ENCODE assay signal across 1 cellular context in genomic region chr16:12758031-12758669, GRCh38.
TF ChIP-seq lines count a peak whose summit lies in the region.

No MANE protein-coding gene starts in this region.

TF ChIP-seq in K562, 482 proteins besides CTCF, POLR2A, EP300 and RAD21 (continued from another document and continues in another):
- TF ChIP-seq HINFP (tag; conservative IDR thresholded peaks at IDR 0.05; ENCODE audit: low read depth): no peak
- TF ChIP-seq TARDBP (IDR thresholded peaks at IDR 0.05): no peak
- TF ChIP-seq SMAD1 (IDR thresholded peaks at IDR 0.05; ENCODE audit: low read depth, low read length, partially characterized antibody): no peak
- no peak for TF ChIP-seq EP400 (IDR thresholded peaks at IDR 0.05)
- no peak for TF ChIP-seq NR4A1 (CRISPR knock-in tag; IDR thresholded peaks at IDR 0.05)
- no peak for TF ChIP-seq NR4A1 (tag; IDR thresholded peaks at IDR 0.05)
- TF ChIP-seq ZBTB34 (CRISPR knock-in tag; IDR thresholded peaks at IDR 0.05): no peak
- TF ChIP-seq MIER1 (IDR thresholded peaks at IDR 0.05; ENCODE audit: low read depth): no peak
- no peak for TF ChIP-seq NCOA6 (IDR thresholded peaks at IDR 0.05)
- TF ChIP-seq ATF6 (CRISPR knock-in tag; IDR thresholded peaks at IDR 0.05): no peak
- no peak for TF ChIP-seq HES1 (IDR thresholded peaks at IDR 0.05; ENCODE audit: low read depth)
- TF ChIP-seq ETS1 (conservative IDR thresholded peaks at IDR 0.05; ENCODE audit: control insufficient read depth, low read depth, low read length): no peak
- no peak for TF ChIP-seq SNRNP70 (optimal IDR thresholded peaks at IDR 0.05; ENCODE audit: low read depth, low read length)
- TF ChIP-seq XRCC3 (IDR thresholded peaks at IDR 0.05): no peak
- TF ChIP-seq GATA2 (CRISPR knock-in tag; IDR thresholded peaks at IDR 0.05): no peak
- TF ChIP-seq ZZZ3 (IDR thresholded peaks at IDR 0.05): no peak
- no peak for TF ChIP-seq NCOA1 (IDR thresholded peaks at IDR 0.05; ENCODE audit: low read depth)
- TF ChIP-seq CREM (IDR thresholded peaks at IDR 0.05; ENCODE audit: low read depth): peak; percentile 31; the same call in 1 of the 2 replicates
- TF ChIP-seq PHTF2 (CRISPR knock-in tag; IDR thresholded peaks at IDR 0.05): no peak
- no peak for TF ChIP-seq ZNF444 (CRISPR knock-in tag; IDR thresholded peaks at IDR 0.05)
- TF ChIP-seq TAF15 (IDR thresholded peaks at IDR 0.05; ENCODE audit: low read depth, low read length): no peak
- no peak for TF ChIP-seq ZNF589 (CRISPR knock-in tag; IDR thresholded peaks at IDR 0.05; ENCODE audit: low read depth)
- no peak for TF ChIP-seq BRF2 (IDR thresholded peaks at IDR 0.05; ENCODE audit: borderline replicate concordance, insufficient read depth, insufficient read length)
- no peak for TF ChIP-seq RBM22 (IDR thresholded peaks at IDR 0.05; ENCODE audit: low read depth, low read length, poor library complexity, severe bottlenecking)
- no peak for TF ChIP-seq PURB (CRISPR knock-in tag; IDR thresholded peaks at IDR 0.05; ENCODE audit: low read depth)
- peak; percentile 52 for TF ChIP-seq ARID1B (IDR thresholded peaks at IDR 0.05)
- TF ChIP-seq DLX4 (CRISPR knock-in tag; IDR thresholded peaks at IDR 0.05): no peak
- no peak for TF ChIP-seq ZNF76 (CRISPR knock-in tag; IDR thresholded peaks at IDR 0.05; ENCODE audit: borderline replicate concordance)
- no peak for TF ChIP-seq ZNF740 (CRISPR knock-in tag; IDR thresholded peaks at IDR 0.05)
- TF ChIP-seq ZNF740 (tag; IDR thresholded peaks at IDR 0.05): no peak
- TF ChIP-seq HMBOX1 (IDR thresholded peaks at IDR 0.05): no peak
- no peak for TF ChIP-seq CHD4 (IDR thresholded peaks at IDR 0.05; ENCODE audit: insufficient read depth, insufficient replicate concordance, low read depth, low read length, poor library complexity, severe bottlenecking)
- TF ChIP-seq L3MBTL2 (IDR thresholded peaks at IDR 0.05): 0 out of 2 replicates have a peak, but pooled peaks have one; percentile 8
- no peak for TF ChIP-seq ZNF282 (CRISPR knock-in tag; IDR thresholded peaks at IDR 0.05)
- peak; percentile 16; the same call in 1 of the 2 replicates for TF ChIP-seq MAFG (tag; conservative IDR thresholded peaks at IDR 0.05)
- no peak for TF ChIP-seq NR2C2 (CRISPR knock-in tag; IDR thresholded peaks at IDR 0.05)
- peak; percentile 51; the same call in 1 of the 2 replicates for TF ChIP-seq NR2C2 (tag; IDR thresholded peaks at IDR 0.05)
- TF ChIP-seq ZNF140 (CRISPR knock-in tag; IDR thresholded peaks at IDR 0.05): no peak
- TF ChIP-seq HNRNPL (IDR thresholded peaks at IDR 0.05; ENCODE audit: low read depth, low read length): no peak
- TF ChIP-seq RBM34 (IDR thresholded peaks at IDR 0.05; ENCODE audit: borderline replicate concordance, insufficient read depth, low read length): no peak
- TF ChIP-seq PCBP2 (IDR thresholded peaks at IDR 0.05; ENCODE audit: low read depth, low read length, poor library complexity, severe bottlenecking): no peak
- peak; percentile 65; the same call in 1 of the 2 replicates for TF ChIP-seq LEF1 (IDR thresholded peaks at IDR 0.05)
- TF ChIP-seq KDM2B (CRISPR knock-in tag; IDR thresholded peaks at IDR 0.05): no peak
- no peak for TF ChIP-seq HNRNPH1 (optimal IDR thresholded peaks at IDR 0.05; ENCODE audit: low read depth, low read length)
- TF ChIP-seq ZC3H8 (IDR thresholded peaks at IDR 0.05): no peak
- TF ChIP-seq ELF4 (CRISPR knock-in tag; IDR thresholded peaks at IDR 0.05): no peak
- TF ChIP-seq NR0B1 (IDR thresholded peaks at IDR 0.05; ENCODE audit: partially characterized antibody): no peak
- TF ChIP-seq TCF7 (IDR thresholded peaks at IDR 0.05; ENCODE audit: borderline replicate concordance): no peak
- TF ChIP-seq CBFB (CRISPR knock-in tag; IDR thresholded peaks at IDR 0.05): no peak
- TF ChIP-seq HBP1 (CRISPR knock-in tag; IDR thresholded peaks at IDR 0.05): no peak
- no peak for TF ChIP-seq ETV6 (IDR thresholded peaks at IDR 0.05; ENCODE audit: borderline replicate concordance in 1 of 2, low read depth in 2 of 2, low read length in 1 of 2)
- TF ChIP-seq ETV6 (CRISPR knock-in tag; IDR thresholded peaks at IDR 0.05; ENCODE audit: borderline replicate concordance): no peak
- no peak for TF ChIP-seq ZNF431 (CRISPR knock-in tag; IDR thresholded peaks at IDR 0.05)
- peak; percentile 48; the same call in 1 of the 2 replicates for TF ChIP-seq VEZF1 (CRISPR knock-in tag; IDR thresholded peaks at IDR 0.05)
- no peak for TF ChIP-seq SREBF1 (IDR thresholded peaks at IDR 0.05; ENCODE audit: borderline replicate concordance, low read depth, low read length)
- no peak for TF ChIP-seq GTF2B (IDR thresholded peaks at IDR 0.05; ENCODE audit: extremely low read depth, insufficient read length)
- TF ChIP-seq OTX1 (CRISPR knock-in tag; IDR thresholded peaks at IDR 0.05): no peak
- no peak for TF ChIP-seq TAL1 (IDR thresholded peaks at IDR 0.05)
- peak; percentile 93 for TF ChIP-seq BHLHE40 (IDR thresholded peaks at IDR 0.05; ENCODE audit: low read length)
- no peak for TF ChIP-seq NR2C1 (IDR thresholded peaks at IDR 0.05)
- no peak for TF ChIP-seq NR2C1 (tag; IDR thresholded peaks at IDR 0.05)
